ENCODE assay signal across 11 cellular contexts in genomic region chr12:100794441-100795192, GRCh38. TPM values are rescaled to one million over a fixed set of nuclear protein-coding genes. Genes with fewer than 3 reads are reported as not detected.
DNase-seq lines count a peak whose midpoint lies in the region; FAIRE-seq and TF ChIP-seq lines count a peak whose summit lies in the region.
"Had no signal": no experiment of that assay in that cellular context is flagged by ENCODE, and none has a peak within 500 bp of the region (broad histone marks: within the 10 kb centered on the region; RNA-seq: fewer than 3 reads in every experiment).

ANO4 (plus strand) TSS chr12:100794776; CDS start chr12:100901786, 107,010 bp downstream.

- peaks cover 30% of the 10 kb centered on the region for H3K4me1 ChIP-seq in astrocyte (ENCODE audit: insufficient read depth, low read length)
- H3K4me1 ChIP-seq in keratinocyte (ENCODE audit: control insufficient read depth, extremely low read depth, insufficient read depth, low read length): peaks cover 28% of the 10 kb centered on the region
- H3K4me1 ChIP-seq in urinary bladder (ENCODE audit: insufficient read depth): no peaks in the 10 kb centered on the region
- H3K4me1 ChIP-seq: BLaER1 treated with 17β-estradiol and CSF1 and Interleukin-3, amounts not matched to agents 10 nM and 100 nM; vagina had no signal

- H3K27me3 Mint-ChIP-seq in astrocyte (ENCODE audit: low read depth, unreplicated experiment): no peaks in the 10 kb centered on the region
- peaks cover 22% of the 10 kb centered on the region for H3K27me3 Mint-ChIP-seq in T-helper 2 cell treated with Interferon-gamma antibody and Interleukin-4, amounts not matched to agents 5 μg/mL and 100 μg/mL, for 36 hours (ENCODE audit: low read depth)

- H3K27me3 ChIP-seq in astrocyte (ENCODE audit: insufficient read depth, low read length): no peaks in the 10 kb centered on the region
- no peaks in the 10 kb centered on the region for H3K27me3 ChIP-seq in keratinocyte (ENCODE audit: control insufficient read depth, extremely low read depth, insufficient read depth, low read length)
- H3K27me3 ChIP-seq: vagina had no signal

- 5% methylated on average over 18 of the region's 18 CpGs for WGBS in urinary bladder

- H3K36me3 Mint-ChIP-seq in astrocyte (ENCODE audit: low read depth, unreplicated experiment): no peaks in the 10 kb centered on the region
- H3K36me3 Mint-ChIP-seq in T-helper 2 cell treated with Interferon-gamma antibody and Interleukin-4, amounts not matched to agents 5 μg/mL and 100 μg/mL, for 36 hours (ENCODE audit: low read depth): no peaks in the 10 kb centered on the region

- no peaks in the 10 kb centered on the region for H3K9me3 ChIP-seq in astrocyte (ENCODE audit: insufficient read depth, low read depth, low read length)
- H3K9me3 ChIP-seq in keratinocyte (ENCODE audit: control insufficient read depth, low read depth, low read length): no peaks in the 10 kb centered on the region
- H3K9me3 ChIP-seq: BLaER1 treated with 17β-estradiol and CSF1 and Interleukin-3, amounts not matched to agents 10 nM and 100 nM; vagina had no signal

- no peaks in the 10 kb centered on the region for H3K9me3 Mint-ChIP-seq in astrocyte (ENCODE audit: unreplicated experiment)
- no peaks in the 10 kb centered on the region for H3K9me3 Mint-ChIP-seq in T-helper 2 cell treated with Interferon-gamma antibody and Interleukin-4, amounts not matched to agents 5 μg/mL and 100 μg/mL, for 36 hours

- DNase-seq in SHP77 (lab: John Stamatoyannopoulos, UW) (peak; percentile 5 to 13), SHP77 treated with DMSO at 0.1 percent for 48 hours (lab: John Stamatoyannopoulos, UW) (no peak), astrocyte (ENCODE audit: low read depth) (no peak), keratinocyte (ENCODE audit: low read depth, low spot score) (no peak), GF-D8 (lab: John Stamatoyannopoulos, UW) (no peak), NCI-H774 (lab: John Stamatoyannopoulos, UW) (no peak)
- DNase-seq in T-helper 2 cell treated with Interferon-gamma antibody and Interleukin-4, amounts not matched to agents 5 μg/mL and 100 μg/mL, for 36 hours (ENCODE audit: low spot score): no peak
- DNase-seq: right cardiac atrium had no signal

- no peaks in the 10 kb centered on the region for H3K36me3 ChIP-seq in astrocyte (ENCODE audit: insufficient read depth, low read length)
- H3K36me3 ChIP-seq in keratinocyte (ENCODE audit: control insufficient read depth in 2 of 2, extremely low read depth in 1 of 2, insufficient read depth in 2 of 2, low read length in 2 of 2): no peaks in the 10 kb centered on the region
- H3K36me3 ChIP-seq in urinary bladder (ENCODE audit: insufficient read depth): no peaks in the 10 kb centered on the region
- H3K36me3 ChIP-seq: BLaER1 treated with 17β-estradiol and CSF1 and Interleukin-3, amounts not matched to agents 10 nM and 100 nM; vagina had no signal

- dilution Hi-C loops in keratinocyte (cut with MboI; ENCODE audit: extremely low pct_ligation_motif_present, low sequenced_read_pairs): no loop called here

- peaks cover 54% of the 10 kb centered on the region for H3K4me1 Mint-ChIP-seq in astrocyte (ENCODE audit: low read depth, unreplicated experiment)
- no peaks in the 10 kb centered on the region for H3K4me1 Mint-ChIP-seq in T-helper 2 cell treated with Interferon-gamma antibody and Interleukin-4, amounts not matched to agents 5 μg/mL and 100 μg/mL, for 36 hours (ENCODE audit: low read depth)

- peak within 1 kb of the TSS; percentile 98 for H3K27ac ChIP-seq in astrocyte (ENCODE audit: low read depth, low read length)
- no peak within 1 kb of the TSS for H3K27ac ChIP-seq in keratinocyte (ENCODE audit: control insufficient read depth, insufficient read depth, low read length)
- H3K27ac ChIP-seq in urinary bladder (ENCODE audit: low read depth): no peak within 1 kb of the TSS
- H3K27ac ChIP-seq: BLaER1 treated with 17β-estradiol and CSF1 and Interleukin-3, amounts not matched to agents 10 nM and 100 nM; vagina had no signal

- peak within 1 kb of the TSS; percentile 95 for H3K27ac Mint-ChIP-seq in astrocyte (ENCODE audit: unreplicated experiment)
- no peak within 1 kb of the TSS for H3K27ac Mint-ChIP-seq in T-helper 2 cell treated with Interferon-gamma antibody and Interleukin-4, amounts not matched to agents 5 μg/mL and 100 μg/mL, for 36 hours

- H3K4me3 ChIP-seq in astrocyte (ENCODE audit: insufficient read depth, low read depth, low read length) (peak within 1 kb of the TSS; percentile 67), keratinocyte (ENCODE audit: control insufficient read depth in 2 of 3, extremely low read depth in 1 of 3, insufficient read depth in 2 of 3, low read depth in 1 of 3, low read length in 3 of 3) (no peak within 1 kb of the TSS), urinary bladder (ENCODE audit: low read depth, low read length) (peak within 1 kb of the TSS; percentile 18)
- H3K4me3 ChIP-seq: BLaER1 treated with 17β-estradiol and CSF1 and Interleukin-3, amounts not matched to agents 10 nM and 100 nM had no signal

- TF ChIP-seq CTCF in astrocyte (IDR thresholded peaks at IDR 0.05; ENCODE audit: insufficient read depth, low read depth, low read length) (no peak), keratinocyte (optimal IDR thresholded peaks at IDR 0.05 in 1 of 3, IDR thresholded peaks at IDR 0.05 in 1 of 3, conservative IDR thresholded peaks at IDR 0.05 in 1 of 3; ENCODE audit: extremely low read depth in 1 of 3, insufficient read depth in 2 of 3, low read length in 3 of 3) (no peak)

- H3K4me2 ChIP-seq in astrocyte (ENCODE audit: low read length) (peak within 1 kb of the TSS; percentile 91), keratinocyte (ENCODE audit: control insufficient read depth, extremely low read depth, insufficient read depth, low read depth, low read length) (peak within 1 kb of the TSS; percentile 67)
- H3K4me2 ChIP-seq: BLaER1 treated with 17β-estradiol and CSF1 and Interleukin-3, amounts not matched to agents 10 nM and 100 nM had no signal

- no peaks in the 10 kb centered on the region for H3K9me1 ChIP-seq in keratinocyte (ENCODE audit: control insufficient read depth, extremely low read depth, insufficient read depth, low read length)

- peak within 1 kb of the TSS; percentile 93 for H3K4me3 Mint-ChIP-seq in astrocyte (ENCODE audit: unreplicated experiment)
- H3K4me3 Mint-ChIP-seq in T-helper 2 cell treated with Interferon-gamma antibody and Interleukin-4, amounts not matched to agents 5 μg/mL and 100 μg/mL, for 36 hours: no peak within 1 kb of the TSS

- H3K9ac ChIP-seq in astrocyte (ENCODE audit: low read length) (peak within 1 kb of the TSS; percentile 85), keratinocyte (ENCODE audit: control insufficient read depth, extremely low read depth, insufficient read depth, low read length) (no peak within 1 kb of the TSS)
- H3K9ac ChIP-seq: BLaER1 treated with 17β-estradiol and CSF1 and Interleukin-3, amounts not matched to agents 10 nM and 100 nM had no signal

- H3K79me2 ChIP-seq in astrocyte (ENCODE audit: insufficient read depth, low read length) (peaks cover 20% of the 10 kb centered on the region), keratinocyte (ENCODE audit: control insufficient read depth, insufficient read depth, low read length) (no peaks in the 10 kb centered on the region)

- H4K20me1 ChIP-seq in astrocyte (ENCODE audit: insufficient read depth, low read length): no peaks in the 10 kb centered on the region
- H4K20me1 ChIP-seq in keratinocyte (ENCODE audit: control insufficient read depth, extremely low read depth, insufficient read depth, low read length): no peaks in the 10 kb centered on the region
- H4K20me1 ChIP-seq: BLaER1 treated with 17β-estradiol and CSF1 and Interleukin-3, amounts not matched to agents 10 nM and 100 nM had no signal

- FAIRE-seq in astrocyte (lab: Jason Lieb, UNC) (no peak), keratinocyte (lab: Jason Lieb, UNC) (peak; percentile 77)

- peak within 1 kb of the TSS; percentile 76 for H2AFZ ChIP-seq in astrocyte (ENCODE audit: low read depth, low read length)
- peak within 1 kb of the TSS; percentile 12 for H2AFZ ChIP-seq in keratinocyte (ENCODE audit: control insufficient read depth, low read length)

RNA-seq across cellular contexts. Expression of gene ANO4, which starts in this region (rescaled TPM):
- 41.3 and 42.8 TPM in 2 replicates for total RNA-seq in astrocyte
- polyA plus RNA-seq in keratinocyte: 11.2 to 18.1 TPM (median 16.7 TPM) in 3 replicates
- 0.64 TPM for polyA plus RNA-seq in keratinocyte (2011; ENCODE audit: low read depth)
- 6.4 and 10.1 TPM in 2 replicates for polyA plus RNA-seq in keratinocyte (2011; cell fraction: cytosol; rRNA removed)
- 21.3 and 23.1 TPM in 2 replicates for polyA plus RNA-seq in keratinocyte (2011; cell fraction: nucleus; rRNA removed)
- 0.65 and 9.7 TPM in 2 replicates for polyA plus RNA-seq in keratinocyte (2012; ENCODE audit: low replicate concordance)
- polyA minus RNA-seq in keratinocyte: 15.9 to 33.5 TPM (median 23.5 TPM) in 3 replicates
- 6.1 TPM for polyA minus RNA-seq in keratinocyte (2011; cell fraction: cytosol; rRNA and poly(A)+ RNA removed)
- 27.8 and 35.7 TPM in 2 replicates for polyA minus RNA-seq in keratinocyte (2011; cell fraction: nucleus; rRNA and poly(A)+ RNA removed)
- 3.5 TPM for total RNA-seq in urinary bladder
- polyA plus RNA-seq in urinary bladder: 1.1 TPM

Comparison
In these comparisons a context has a peak if more than half of its experiments do, and no peak if none do; other contexts are left out.
1. DNase-seq: peak in SHP77 (2 of 2); none in SHP77 treated with DMSO at 0.1 percent for 48 hours (single experiment), astrocyte (single experiment), keratinocyte (single experiment), GF-D8 (single experiment), NCI-H774 (single experiment) and T-helper 2 cell treated with Interferon-gamma antibody and Interleukin-4, amounts not matched to agents 5 μg/mL and 100 μg/mL, for 36 hours (single experiment).
2. H3K4me3 ChIP-seq: peak in astrocyte (single experiment) and urinary bladder (single experiment); none in keratinocyte (0 of 3).